Comparison of ENCODE assay signal across 8 cellular contexts in genomic region chr15:45198337-45199135, GRCh38. TPM values are rescaled to one million over a fixed set of nuclear protein-coding genes. Genes with fewer than 3 reads are reported as not detected.
A peak's percentile ranks its signal among the peaks of the same experiment; 100 is the strongest.
DNase-seq lines count a peak whose midpoint lies in the region; ATAC-seq and TF ChIP-seq lines count a peak whose summit lies in the region.

No MANE protein-coding gene starts in this region.

- no peaks in the 10 kb centered on the region for H3K36me3 ChIP-seq in aorta (ENCODE audit: control insufficient read depth in 1 of 2, insufficient read depth in 2 of 2, low read length in 1 of 2)

- H3K4me1 ChIP-seq in right cardiac atrium (ENCODE audit: control insufficient read depth, insufficient read depth, low read length) (peaks cover 2% of the 10 kb centered on the region), aorta (ENCODE audit: control insufficient read depth in 1 of 2, insufficient read depth in 2 of 2, low read length in 2 of 2) (no peaks in the 10 kb centered on the region)

- WGBS in right cardiac atrium = under 1% methylated on average over 42 of the region's 42 CpGs
- WGBS in aorta, 2 donors = 0% methylated on average over 42 of the region's 42 CpGs

- ATAC-seq in HG02678 (IDR thresholded peaks at IDR 0.05; ENCODE audit: unreplicated experiment) (peak; percentile 56), right cardiac atrium (peak; percentile 88 to 90), aorta (ENCODE audit: low FRiP score) (peak; percentile 94)

- DNase-seq in NCI-H1417 treated with DMSO at 0.1 percent for 48 hours (lab: John Stamatoyannopoulos, UW) = peak; percentile 52
- DNase-seq in T follicular helper cell (ENCODE audit: low read depth) = peak; percentile 91
- DNase-seq in amygdala (lab: John Stamatoyannopoulos, UW) = peak; percentile 63 to 99 (median 93)
- DNase-seq in right cardiac atrium = peak; percentile 94 to 97 (median 96)
- peak; percentile 99 for DNase-seq in putamen (ENCODE audit: low spot score)
- DNase-seq in aorta = peak; percentile 94 to 95

- intact Hi-C loops in right cardiac atrium (cut with DNase I) = loop anchor here in 1 of 4 donors (2.0 kb wide), 1 partner anchor 204 kb away; a partner anchor contains a TSS
- intact Hi-C loops in aorta (cut with DNase I) = loop anchor here (2.0 to 5.0 kb wide), 2 partner anchors 80 to 179 kb away; partner anchors contain the start of gene GATM (in 1 of the 2)

- H3K27me3 ChIP-seq in right cardiac atrium (ENCODE audit: control insufficient read depth, insufficient read depth) = no peaks in the 10 kb centered on the region
- no peaks in the 10 kb centered on the region for H3K27me3 ChIP-seq in aorta (ENCODE audit: control insufficient read depth in 1 of 2, insufficient read depth in 2 of 2, low read length in 1 of 2)

- TF ChIP-seq CTCF in GM12874 (IDR thresholded peaks at IDR 0.05; ENCODE audit: insufficient read depth, low read depth, low read length) = peak; percentile 91

- H3K4me3 ChIP-seq in right cardiac atrium (ENCODE audit: low read length) (peak overlapping the region; percentile 79), aorta (ENCODE audit: low read length in 2 of 2) (peak overlapping the region; percentile 38 to 85)

- H3K9me3 ChIP-seq in right cardiac atrium (ENCODE audit: control insufficient read depth, low read length) = no peaks in the 10 kb centered on the region
- no peaks in the 10 kb centered on the region for H3K9me3 ChIP-seq in aorta (ENCODE audit: control insufficient read depth, low read length)

- H3K27ac ChIP-seq in right cardiac atrium (ENCODE audit: low read length) (peak overlapping the region; percentile 95), aorta (ENCODE audit: low read depth in 1 of 2, low read length in 2 of 2) (peak overlapping the region; percentile 77 to 99)

RNA-seq across cellular contexts. Expression of gene SHF, which starts 10.8 kb away (rescaled TPM):
- total RNA-seq in right cardiac atrium = 10 to 100 TPM in 2 of 4 donors, 1 to 10 TPM in 2; 8.1 to 13.2 (median 10.6) TPM
- 8.8 TPM for polyA plus RNA-seq in right cardiac atrium
- total RNA-seq in aorta = 10 to 100 TPM; 13.8 to 19.0 TPM
- 10 to 100 TPM in 1 of 2 donors, 1 to 10 TPM in 1; 4.3 to 12.7 TPM for polyA plus RNA-seq in aorta

RNA-seq across cellular contexts. Expression of gene SLC28A2, which starts 53.5 kb away (rescaled TPM):
- total RNA-seq in right cardiac atrium (not detected), aorta (not detected)
- polyA plus RNA-seq in right cardiac atrium (not detected), aorta (1 to 10 TPM in 1 of 2 donors, not detected in 1; 2.0 TPM)

Comparison
In these comparisons a context has a peak if more than half of its experiments do, and no peak if none do; other contexts are left out.
1. Peak in every context shown above with its lines: DNase-seq, ATAC-seq, H3K4me3 ChIP-seq and H3K27ac ChIP-seq.